Comparison of ENCODE assay signal across 27 cellular contexts in the genomic region with DNA sequence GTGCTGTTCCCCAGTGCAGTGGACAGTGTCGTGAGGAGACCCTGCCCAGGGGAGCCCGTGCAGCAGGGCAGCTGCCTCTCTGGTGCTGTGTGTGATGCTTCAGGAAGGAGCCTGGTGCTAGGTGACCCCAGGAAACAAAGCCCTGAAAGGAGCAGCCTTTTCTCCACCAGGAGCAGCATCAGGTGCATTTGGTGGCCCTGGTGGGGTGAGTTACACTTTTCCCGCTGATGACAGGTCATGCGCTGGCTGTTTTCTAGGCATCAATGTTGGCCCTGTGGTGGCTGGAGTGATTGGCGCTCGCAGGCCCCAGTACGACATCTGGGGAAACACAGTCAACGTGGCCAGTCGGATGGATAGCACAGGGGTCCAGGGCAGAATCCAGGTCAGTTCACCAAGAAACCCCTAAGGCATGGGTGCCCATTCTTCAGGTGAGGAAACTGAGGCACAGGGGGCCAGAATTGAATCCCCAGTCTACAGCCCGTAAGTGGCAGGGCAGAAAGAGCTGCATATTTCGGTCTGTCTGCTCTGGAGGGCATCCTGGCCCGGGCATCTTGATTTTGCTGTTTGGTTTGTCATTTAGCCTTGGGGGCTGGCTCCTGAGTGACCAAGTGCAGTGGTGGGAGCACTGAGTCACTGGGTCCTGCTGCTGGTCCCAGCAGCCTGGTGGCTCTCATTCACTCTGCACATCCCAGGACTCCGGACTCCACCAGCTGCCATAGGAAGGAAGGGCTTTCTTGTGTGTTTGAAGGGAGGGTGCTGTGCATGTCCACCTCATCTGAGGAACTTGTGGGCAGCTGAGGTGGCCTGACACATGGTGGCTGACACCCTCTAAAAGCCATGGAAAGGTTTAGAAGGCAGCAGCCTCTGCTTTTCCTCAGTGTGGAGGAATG.
DNase-seq lines count a peak whose midpoint lies in the region; ATAC-seq, FAIRE-seq and TF ChIP-seq lines count a peak whose summit lies in the region.
"Had no signal": no experiment of that assay in that cellular context is flagged by ENCODE, and none has a peak within 500 bp of the region (broad histone marks: within the 10 kb centered on the region; RNA-seq: fewer than 3 reads in every experiment).

No MANE protein-coding gene starts in this region.

- TF ChIP-seq EP300 in H1 (IDR thresholded peaks at IDR 0.05; ENCODE audit: borderline replicate concordance in 1 of 2, low read depth in 2 of 2, low read length in 2 of 2): no peak

- H3K18ac ChIP-seq in H1 (ENCODE audit: extremely low read depth, low read length): no peak overlapping the region

- no peak overlapping the region for H2BK15ac ChIP-seq in H1 (ENCODE audit: low read length)

- H2BK12ac ChIP-seq in H1 (ENCODE audit: low read depth, low read length): no peak overlapping the region

- TF ChIP-seq RAD21 in H1 (IDR thresholded peaks at IDR 0.05 in 1 of 2, conservative IDR thresholded peaks at IDR 0.05 in 1 of 2; ENCODE audit: low read depth in 2 of 2, low read length in 2 of 2): no peak

- no peak overlapping the region for H2AK5ac ChIP-seq in H1 (ENCODE audit: low read depth, low read length)

- H3K4me1 ChIP-seq in heart left ventricle (peaks cover 0 to 5% (median 0%) of the 10 kb centered on the region in 12 donors), H1 (replicated peaks in 1 of 4; ENCODE audit: control insufficient read depth in 3 of 4, insufficient read depth in 4 of 4, low read length in 3 of 4) (no peaks in the 10 kb centered on the region; a peak in 1 of 7 replicates)
- H3K4me1 ChIP-seq: foreskin keratinocyte, HAP-1, left lung had no signal

- no peaks in the 10 kb centered on the region for H3K79me1 ChIP-seq in H1 (ENCODE audit: low read depth, low read length)

- H2AFZ ChIP-seq in H1 (ENCODE audit: low read length): no peak overlapping the region

- no peaks in the 10 kb centered on the region for H3K27me3 ChIP-seq in heart left ventricle
- H3K27me3 ChIP-seq in H1 (replicated peaks in 1 of 4; ENCODE audit: control insufficient read depth in 3 of 4, extremely low read depth in 1 of 4, insufficient read depth in 3 of 4, low read length in 3 of 4): no peaks in the 10 kb centered on the region
- H3K27me3 ChIP-seq: left lung had no signal

- no peak overlapping the region for H3K4me2 ChIP-seq in H1 (ENCODE audit: insufficient read depth in 1 of 2, low read depth in 2 of 2, low read length in 2 of 2)

- H3K4me3 ChIP-seq in heart left ventricle (no peak overlapping the region), H1 (ENCODE audit: extremely low read depth in 1 of 4, insufficient read depth in 2 of 4, low read depth in 3 of 4, low read length in 4 of 4) (no peak overlapping the region)
- H3K4me3 ChIP-seq: HAP-1, left lung had no signal

- POLR2A ChIA-PET in H1 (lab: Charles Lee; ENCODE audit: partially characterized antibody): no interaction called here

- H3K56ac ChIP-seq in H1 (replicated peaks; ENCODE audit: insufficient read length, low read depth, low read length): no peak overlapping the region

- CTCF ChIA-PET in H1 (lab: Charles Lee; ENCODE audit: partially characterized antibody): no interaction called here

- ATAC-seq in heart left ventricle (peak in 1 of 4 donors; percentile 9), left ventricle myocardium superior (no peak)
- ATAC-seq: foreskin keratinocyte had no signal

- no peaks in the 10 kb centered on the region for H3K79me2 ChIP-seq in H1 (ENCODE audit: control insufficient read depth in 1 of 2, insufficient read depth in 2 of 2, low read length in 2 of 2)

- no peak overlapping the region for H3K9ac ChIP-seq in H1 (replicated peaks in 1 of 4; ENCODE audit: extremely low read depth in 1 of 4, low read depth in 3 of 4, low read length in 3 of 4)

- peaks cover 0 to 6% of the 10 kb centered on the region in 2 experiments for H4K20me1 ChIP-seq in H1 (replicated peaks in 1 of 2; ENCODE audit: control insufficient read depth in 1 of 2, insufficient read depth in 2 of 2, low read length in 2 of 2)

- H3K4ac ChIP-seq in H1 (replicated peaks; ENCODE audit: insufficient read length, low read depth, low read length): no peak overlapping the region

- TF ChIP-seq POLR2A in heart left ventricle (IDR thresholded peaks at IDR 0.05): no peak
- TF ChIP-seq POLR2A in H1 (IDR thresholded peaks at IDR 0.05; ENCODE audit: control extremely low read depth in 1 of 2, low read depth in 2 of 2, low read length in 2 of 2): no peak

- intact Hi-C loops in heart left ventricle (cut with DNase I): no loop called here
- intact Hi-C loops in left ventricle myocardium superior (cut with micrococcal nuclease): no loop called here

- H3K23me2 ChIP-seq in H1 (ENCODE audit: low read depth, low read length): no peaks in the 10 kb centered on the region

- H3K14ac ChIP-seq in H1 (ENCODE audit: insufficient read length): no peak overlapping the region

- H3K36me3 ChIP-seq in heart left ventricle: peaks cover 0 to 5% (median 0%) of the 10 kb centered on the region in 9 donors
- H3K36me3 ChIP-seq in H1 (ENCODE audit: control insufficient read depth in 2 of 4, insufficient read depth in 4 of 4, low read length in 3 of 4): peaks cover 0 to 13% (median 5%) of the 10 kb centered on the region in 4 experiments; a peak in 4 of 8 replicates
- H3K36me3 ChIP-seq: HAP-1, left lung had no signal

- DNase-seq in heart left ventricle (peak in 3 of 5 donors; percentile 2 to 40 (median 11)), left ventricle myocardium superior (no peak), H1 (ENCODE audit: low read depth in 1 of 2, low spot score in 2 of 2) (peak in 1 of 2 experiments; percentile 31), mesenteric fat pad (ENCODE audit: low spot score) (peak; percentile 69), ureter (ENCODE audit: low spot score) (peak; percentile 28), SKM-1 treated with dmso at 0.1 percent for 144 hours (lab: John Stamatoyannopoulos, UW; ENCODE audit: unreplicated experiment) (no peak), GM19240 (ENCODE audit: insufficient read length, low spot score) (no peak)
- DNase-seq: activated CD4-positive, alpha-beta T cell treated with anti-CD3 and anti-CD28 coated beads, Interleukin-2, amount 50 U/mL, for 1 hour; activated naive CD4-positive, alpha-beta T cell treated with Interleukin-2 at 50 U/mL for 16 hours; amygdala; C1 segment of cervical spinal cord; COR-L47; DMS79 treated with DMSO at 0.1 percent for 48 hours; effector memory CD4-positive, alpha-beta T cell; erythroblast; foreskin keratinocyte; GF-D8; NCI-H1105; NCI-H187 treated with DMSO at 0.1 percent for 48 hours; NCI-H2171 treated with DMSO at 0.1 percent for 48 hours; NCI-H524; stimulated activated CD4-positive, alpha-beta T cell treated with anti-CD3 and anti-CD28 coated beads, Interleukin-4, amount 100 ng/mL, for 4 hours had no signal

- no peaks in the 10 kb centered on the region for H3K9me3 ChIP-seq in heart left ventricle
- H3K9me3 ChIP-seq in H1 (ENCODE audit: insufficient read depth in 2 of 2, low read depth in 1 of 2, low read length in 1 of 2): no peaks in the 10 kb centered on the region
- H3K9me3 ChIP-seq: HAP-1, left lung had no signal

- no peak overlapping the region for H4K5ac ChIP-seq in H1 (ENCODE audit: insufficient read length, low read depth, low read length)

- H4K8ac ChIP-seq in H1 (ENCODE audit: extremely low read depth, insufficient read depth, low read length): peak overlapping the region; percentile 35; the same call in 1 of the 2 replicates

- H2BK20ac ChIP-seq in H1 (ENCODE audit: low read length): no peak overlapping the region

- H3K23ac ChIP-seq in H1 (ENCODE audit: insufficient read length): no peak overlapping the region

- no peak for FAIRE-seq in H1 (lab: Jason Lieb, UNC)
- FAIRE-seq: bronchial epithelial cell, colon, urothelium cell line had no signal

- WGBS in heart left ventricle, 4 donors: 89 to 92% (median 90%) methylated on average over 6 to 13 of the region's 13 CpGs
- WGBS in H1 (ENCODE audit: extremely low coverage in 1 of 2, insufficient coverage in 1 of 2, insufficient read length in 1 of 2, insufficient replicate concordance in 2 of 2, low coverage in 1 of 2, low lambda C conversion rate in 2 of 2, missing lambda C conversion rate in 1 of 2), 2 experiments: 88% methylated on average over 13 of the region's 13 CpGs; no CpG with 5 or more reads in 1 of the 2 experiments

- H2BK120ac ChIP-seq in H1 (replicated peaks; ENCODE audit: low read depth, low read length): no peak overlapping the region

- TF ChIP-seq CTCF in heart left ventricle (IDR thresholded peaks at IDR 0.05) (no peak), H1 (IDR thresholded peaks at IDR 0.05; ENCODE audit: control extremely low read depth in 1 of 3, insufficient read depth in 1 of 3, low read depth in 1 of 3, low read length in 3 of 3) (no peak)

- H4K91ac ChIP-seq in H1 (replicated peaks; ENCODE audit: insufficient read length, low read length): no peak overlapping the region

- H2BK5ac ChIP-seq in H1 (ENCODE audit: low read depth, low read length): no peak overlapping the region

- H3K27ac ChIP-seq in heart left ventricle (peak overlapping the region in 1 of 12 donors; percentile 38), H1 (ENCODE audit: low read depth, low read length) (no peak overlapping the region)
- H3K27ac ChIP-seq: foreskin keratinocyte, left lung had no signal

TF ChIP-seq in H1, 55 proteins besides CTCF, POLR2A, EP300 and RAD21 (continues in another document):
- TF ChIP-seq TCF12 (IDR thresholded peaks at IDR 0.05; ENCODE audit: low read depth, low read length): no peak
- no peak for TF ChIP-seq RFX5 (IDR thresholded peaks at IDR 0.05; ENCODE audit: borderline replicate concordance, low read depth, low read length)
- TF ChIP-seq BCL11A (IDR thresholded peaks at IDR 0.05; ENCODE audit: low read depth in 2 of 2, low read length in 2 of 2): no peak
- no peak for TF ChIP-seq CTBP2 (IDR thresholded peaks at IDR 0.05; ENCODE audit: borderline replicate concordance, insufficient read depth, insufficient read length, low read length)
- no peak for TF ChIP-seq SIRT6 (IDR thresholded peaks at IDR 0.05; ENCODE audit: low read length)
- TF ChIP-seq SP1 (IDR thresholded peaks at IDR 0.05; ENCODE audit: low read depth, low read length): no peak
- TF ChIP-seq, protein P1, sequence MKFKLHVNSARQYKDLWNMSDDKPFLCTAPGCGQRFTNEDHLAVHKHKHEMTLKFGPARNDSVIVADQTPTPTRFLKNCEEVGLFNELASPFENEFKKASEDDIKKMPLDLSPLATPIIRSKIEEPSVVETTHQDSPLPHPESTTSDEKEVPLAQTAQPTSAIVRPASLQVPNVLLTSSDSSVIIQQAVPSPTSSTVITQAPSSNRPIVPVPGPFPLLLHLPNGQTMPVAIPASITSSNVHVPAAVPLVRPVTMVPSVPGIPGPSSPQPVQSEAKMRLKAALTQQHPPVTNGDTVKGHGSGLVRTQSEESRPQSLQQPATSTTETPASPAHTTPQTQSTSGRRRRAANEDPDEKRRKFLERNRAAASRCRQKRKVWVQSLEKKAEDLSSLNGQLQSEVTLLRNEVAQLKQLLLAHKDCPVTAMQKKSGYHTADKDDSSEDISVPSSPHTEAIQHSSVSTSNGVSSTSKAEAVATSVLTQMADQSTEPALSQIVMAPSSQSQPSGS (IDR thresholded peaks at IDR 0.05; ENCODE audit: low read length): no peak
- no peak for TF ChIP-seq KDM5A (IDR thresholded peaks at IDR 0.05; ENCODE audit: low read length)
- TF ChIP-seq CBX5 (IDR thresholded peaks at IDR 0.05; ENCODE audit: low read depth, low read length): no peak
- no peak for TF ChIP-seq CHD1 (IDR thresholded peaks at IDR 0.05; ENCODE audit: low read depth, low read length)

Comparison
In these comparisons a context has a peak if more than half of its experiments do, and no peak if none do; other contexts are left out.
1. DNase-seq: peak in heart left ventricle (3 of 5), mesenteric fat pad (single experiment) and ureter (single experiment); none in left ventricle myocardium superior (single experiment), SKM-1 treated with dmso at 0.1 percent for 144 hours (single experiment) and GM19240 (single experiment).